8 cellular contexts compared by ENCODE assay signal in the genomic region with DNA sequence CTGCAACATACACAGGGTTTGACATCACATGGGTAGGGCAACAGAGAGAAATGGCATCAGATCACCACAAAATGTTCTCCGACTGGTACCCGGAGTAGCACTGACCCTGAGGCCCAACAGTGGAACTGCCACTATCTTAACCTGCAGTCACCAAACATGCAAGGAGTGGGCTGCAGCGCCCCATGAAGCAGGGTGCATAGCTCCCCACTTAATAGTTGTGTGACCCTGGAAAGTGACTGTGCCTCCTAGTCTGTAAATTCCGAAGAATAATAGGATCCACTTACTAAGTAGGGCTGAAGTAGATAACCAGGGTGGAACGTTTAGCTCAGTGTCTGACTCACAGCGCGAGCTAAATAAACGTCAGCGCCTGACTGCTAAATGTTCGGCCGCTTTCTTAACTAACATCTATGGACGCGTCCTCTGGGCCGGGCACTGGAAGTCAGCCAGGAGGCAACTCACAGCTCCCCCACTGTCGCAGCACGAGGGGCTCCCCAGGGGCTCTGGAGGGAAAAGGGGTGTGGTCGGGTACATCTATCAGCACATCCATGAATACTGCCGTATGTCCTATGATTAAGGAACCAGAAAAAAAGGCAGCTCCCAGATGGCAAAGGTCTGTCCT. TPM values are rescaled to one million over a fixed set of nuclear protein-coding genes. Genes with fewer than 3 reads are reported as not detected.
DNase-seq lines count a peak whose midpoint lies in the region; ATAC-seq and TF ChIP-seq lines count a peak whose summit lies in the region.

No MANE protein-coding gene starts in this region.

- DNase-seq in CMK (ENCODE audit: low read depth) (peak; percentile 30), HT-29 (ENCODE audit: low spot score) (peak; percentile 44), foreskin keratinocyte (peak; percentile 34 to 60), progenitor cell of endocrine pancreas (ENCODE audit: low spot score, unreplicated experiment) (no peak), inferior parietal cortex (ENCODE audit: extremely low spot score) (no peak), SKM-1 (lab: John Stamatoyannopoulos, UW; ENCODE audit: unreplicated experiment) (no peak)
- peak; percentile 22 for DNase-seq in activated T-cell treated with anti-CD3 and anti-CD28 coated beads, Interleukin-2, amount 50 U/mL, for 4 hours
- DNase-seq in effector CD8-positive, alpha-beta T cell (lab: John Stamatoyannopoulos, UW), result no peak

- no peaks in the 10 kb centered on the region for H3K9me3 Mint-ChIP-seq in activated T-cell treated with anti-CD3 and anti-CD28 coated beads, Interleukin-2, amount 50 U/mL, for 4 hours
- no peaks in the 10 kb centered on the region for H3K9me3 Mint-ChIP-seq in progenitor cell of endocrine pancreas (ENCODE audit: low read depth)

- H3K36me3 Mint-ChIP-seq in activated T-cell treated with anti-CD3 and anti-CD28 coated beads, Interleukin-2, amount 50 U/mL, for 4 hours (ENCODE audit: insufficient read depth), result peaks cover 22% of the 10 kb centered on the region
- H3K36me3 Mint-ChIP-seq in progenitor cell of endocrine pancreas (ENCODE audit: insufficient read depth), result peaks cover 7% of the 10 kb centered on the region

- peaks cover 28% of the 10 kb centered on the region for H3K4me1 Mint-ChIP-seq in activated T-cell treated with anti-CD3 and anti-CD28 coated beads, Interleukin-2, amount 50 U/mL, for 4 hours (ENCODE audit: low read depth)
- H3K4me1 Mint-ChIP-seq in progenitor cell of endocrine pancreas (ENCODE audit: low read depth), result peaks cover 9% of the 10 kb centered on the region

- H3K27me3 ChIP-seq in foreskin keratinocyte, result no peaks in the 10 kb centered on the region

- no peak for TF ChIP-seq CTCF in foreskin keratinocyte (conservative IDR thresholded peaks at IDR 0.05)
- no peak for TF ChIP-seq CTCF in progenitor cell of endocrine pancreas (IDR thresholded peaks at IDR 0.05; ENCODE audit: unreplicated experiment)

- peak overlapping the region; percentile 49 for H3K27ac Mint-ChIP-seq in progenitor cell of endocrine pancreas

- no peaks in the 10 kb centered on the region for H3K27me3 Mint-ChIP-seq in activated T-cell treated with anti-CD3 and anti-CD28 coated beads, Interleukin-2, amount 50 U/mL, for 4 hours (ENCODE audit: low read depth)
- H3K27me3 Mint-ChIP-seq in progenitor cell of endocrine pancreas, result no peaks in the 10 kb centered on the region

- peak overlapping the region; percentile 65 for H3K27ac ChIP-seq in foreskin keratinocyte

- no peaks in the 10 kb centered on the region for H3K4me1 ChIP-seq in foreskin keratinocyte

- H3K4me3 Mint-ChIP-seq in activated T-cell treated with anti-CD3 and anti-CD28 coated beads, Interleukin-2, amount 50 U/mL, for 4 hours, result peak overlapping the region; percentile 96
- peak overlapping the region; percentile 94 for H3K4me3 Mint-ChIP-seq in progenitor cell of endocrine pancreas (ENCODE audit: low read depth)

- ATAC-seq in activated T-cell treated with anti-CD3 and anti-CD28 coated beads, Interleukin-2, amount 50 U/mL, for 4 hours, result peak; percentile 20 to 25
- ATAC-seq in foreskin keratinocyte, result peak; percentile 56

RNA-seq across cellular contexts. Expression of gene LTO1, which starts 0.8 kb away (rescaled TPM):
- 31.7 and 40.1 TPM in 2 replicates for total RNA-seq in HT-29 (2014; rRNA removed; shearing (Covaris generic))
- total RNA-seq in activated T-cell treated with anti-CD3 and anti-CD28 coated beads, Interleukin-2, amount 50 U/mL, for 4 hours, result 10 to 100 TPM; 22.2 to 24.5 (median 22.8) TPM
- total RNA-seq in foreskin keratinocyte, result 13.5 and 15.7 TPM in 2 replicates
- polyA plus RNA-seq in foreskin keratinocyte, result 14.9 and 15.0 TPM in 2 replicates
- 28.5 and 33.4 TPM in 2 replicates for total RNA-seq in progenitor cell of endocrine pancreas

RNA-seq across cellular contexts. Expression of gene FGF19, which starts 29.4 kb away (rescaled TPM):
- 117 and 131 TPM in 2 replicates for total RNA-seq in HT-29 (2014; rRNA removed; shearing (Covaris generic))
- total RNA-seq in activated T-cell treated with anti-CD3 and anti-CD28 coated beads, Interleukin-2, amount 50 U/mL, for 4 hours, result not detected
- total RNA-seq in foreskin keratinocyte (0.04 and 0.17 TPM in 2 replicates), progenitor cell of endocrine pancreas (not detected in 2 replicates)
- polyA plus RNA-seq in foreskin keratinocyte, result 0.24 TPM in 1 of 2 replicates, not detected in the other

RNA-seq across cellular contexts. Expression of gene CCND1, which starts 33.4 kb away (rescaled TPM):
- 134 and 151 TPM in 2 replicates for total RNA-seq in HT-29 (2014; rRNA removed; shearing (Covaris generic))
- 10 to 100 TPM; 26.1 to 31.9 (median 28.1) TPM for total RNA-seq in activated T-cell treated with anti-CD3 and anti-CD28 coated beads, Interleukin-2, amount 50 U/mL, for 4 hours
- total RNA-seq in foreskin keratinocyte (109 and 138 TPM in 2 replicates), progenitor cell of endocrine pancreas (409 and 437 TPM in 2 replicates)
- polyA plus RNA-seq in foreskin keratinocyte, result 42.6 and 45.3 TPM in 2 replicates

Comparison
In these comparisons a context has a peak if more than half of its experiments do, and no peak if none do; other contexts are left out.
1. DNase-seq: peak in CMK (single experiment), HT-29 (single experiment), activated T-cell treated with anti-CD3 and anti-CD28 coated beads, Interleukin-2, amount 50 U/mL, for 4 hours (single experiment) and foreskin keratinocyte (2 of 2); none in progenitor cell of endocrine pancreas (single experiment), inferior parietal cortex (single experiment), effector CD8-positive, alpha-beta T cell (single experiment) and SKM-1 (single experiment).
2. RNA of gene FGF19, which starts 29.4 kb away (total RNA-seq): 117 to 131 TPM in HT-29; not detected in activated T-cell treated with anti-CD3 and anti-CD28 coated beads, Interleukin-2, amount 50 U/mL, for 4 hours, 0.04 to 0.17 TPM in foreskin keratinocyte and not detected in progenitor cell of endocrine pancreas; every median in the first group is over 100 times any median in the second.